21 cellular contexts compared by ENCODE assay signal in the genomic region with DNA sequence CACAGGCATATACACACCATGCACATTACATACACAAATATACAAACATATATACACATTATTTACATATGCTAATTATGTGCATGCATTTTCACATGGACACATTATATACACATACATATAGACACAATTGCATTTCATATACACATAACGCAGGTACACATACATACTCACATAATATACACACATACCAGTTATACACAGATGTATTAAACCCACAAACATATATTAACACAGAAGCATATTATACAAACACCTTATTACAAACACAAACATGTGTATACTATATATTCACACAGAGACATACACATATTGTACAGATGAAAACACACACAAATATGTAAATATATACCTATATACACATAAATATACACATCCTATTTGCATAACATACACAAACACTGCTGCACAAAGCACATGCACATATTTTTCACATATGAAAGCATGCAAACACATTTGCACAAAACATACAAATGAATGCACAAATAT.
"Had no signal": no experiment of that assay in that cellular context is flagged by ENCODE, and none has a peak within 500 bp of the region (broad histone marks: within the 10 kb centered on the region; RNA-seq: fewer than 3 reads in every experiment).

No MANE protein-coding gene starts in this region.

- H3K9me3 ChIP-seq: adrenal gland, ascending aorta, gastroesophageal sphincter, pancreas, psoas muscle, right atrium auricular region, thoracic aorta, upper lobe of left lung had no signal

- FAIRE-seq: islet of Langerhans, pancreas had no signal

- H3K4me3 Mint-ChIP-seq: activated CD4-positive, alpha-beta T cell treated with anti-CD3 and anti-CD28 coated beads, Interleukin-2, amount 10 ng/mL, durations not matched to agents 24 days and 14 days; activated CD8-positive, alpha-beta T cell treated with anti-CD3 and anti-CD28 coated beads, Interleukin-2, amount 10 ng/mL, durations not matched to agents 7 days and 5 days; activated naive CD8-positive, alpha-beta T cell; activated T-helper 1 cell treated with anti-CD3 and anti-CD28 coated beads, Interleukin-12 subunit alpha, Interleukin-12 subunit beta, Interleukin-2, Interleukin-4 antibody, amounts not matched to agents 30 ng/mL and 10 ng/mL and 1 ng/mL, durations not matched to agents 14 hours and 24 hours and 36 hours; memory B cell; nephron; T-helper 17 cell had no signal

- DNase-seq: activated CD4-positive, alpha-beta T cell treated with anti-CD3 and anti-CD28 coated beads, Interleukin-2, amount 10 ng/mL, durations not matched to agents 24 days and 14 days; activated CD8-positive, alpha-beta T cell treated with anti-CD3 and anti-CD28 coated beads, Interleukin-2, amount 10 ng/mL, durations not matched to agents 7 days and 5 days; adrenal gland; cerebellar nuclear complex; head of caudate nucleus; stimulated activated CD4-positive, alpha-beta T cell treated with anti-CD3 and anti-CD28 coated beads, Interleukin-4, amount 100 ng/mL, for 24 hours; stimulated activated naive CD4-positive, alpha-beta T cell treated with Interleukin-2 at 50 U/mL for 16 hours; T-helper 17 cell; upper lobe of left lung had no signal

- H3K4me3 ChIP-seq: adrenal gland, ascending aorta, coronary artery, gastroesophageal sphincter, pancreas, psoas muscle, right atrium auricular region, thoracic aorta, upper lobe of left lung had no signal

- H3K9me3 Mint-ChIP-seq: activated CD4-positive, alpha-beta T cell treated with anti-CD3 and anti-CD28 coated beads, Interleukin-2, amount 10 ng/mL, durations not matched to agents 24 days and 14 days; activated T-helper 1 cell treated with anti-CD3 and anti-CD28 coated beads, Interleukin-12 subunit alpha, Interleukin-12 subunit beta, Interleukin-2, Interleukin-4 antibody, amounts not matched to agents 30 ng/mL and 10 ng/mL and 1 ng/mL, durations not matched to agents 14 hours and 24 hours and 36 hours; memory B cell; nephron had no signal

- ATAC-seq: activated CD8-positive, alpha-beta T cell treated with anti-CD3 and anti-CD28 coated beads, Interleukin-2, amount 10 ng/mL, durations not matched to agents 7 days and 5 days; gastroesophageal sphincter; pancreas; T-helper 17 cell had no signal

- H3K4me1 ChIP-seq: adrenal gland, ascending aorta, gastroesophageal sphincter, psoas muscle, right atrium auricular region, upper lobe of left lung had no signal

- H3K4me1 Mint-ChIP-seq: activated CD4-positive, alpha-beta T cell treated with anti-CD3 and anti-CD28 coated beads, Interleukin-2, amount 10 ng/mL, durations not matched to agents 24 days and 14 days; memory B cell had no signal

- H3K36me3 ChIP-seq: adrenal gland, ascending aorta, gastroesophageal sphincter, pancreas, right atrium auricular region, thoracic aorta, upper lobe of left lung had no signal

- H3K27ac ChIP-seq: adrenal gland, ascending aorta, coronary artery, gastroesophageal sphincter, pancreas, psoas muscle, right atrium auricular region, thoracic aorta, upper lobe of left lung had no signal

- H3K36me3 Mint-ChIP-seq: activated naive CD8-positive, alpha-beta T cell; memory B cell had no signal

- H3K27me3 ChIP-seq: adrenal gland, ascending aorta, gastroesophageal sphincter, pancreas, right atrium auricular region, upper lobe of left lung had no signal

- H3K27ac Mint-ChIP-seq: activated CD4-positive, alpha-beta T cell treated with anti-CD3 and anti-CD28 coated beads, Interleukin-2, amount 10 ng/mL, durations not matched to agents 24 days and 14 days; activated CD8-positive, alpha-beta T cell treated with anti-CD3 and anti-CD28 coated beads, Interleukin-2, amount 10 ng/mL, durations not matched to agents 7 days and 5 days; activated naive CD8-positive, alpha-beta T cell; activated T-helper 1 cell treated with anti-CD3 and anti-CD28 coated beads, Interleukin-12 subunit alpha, Interleukin-12 subunit beta, Interleukin-2, Interleukin-4 antibody, amounts not matched to agents 30 ng/mL and 10 ng/mL and 1 ng/mL, durations not matched to agents 14 hours and 24 hours and 36 hours; memory B cell; nephron; T-helper 17 cell had no signal
